ENCODE assay signal across 23 cellular contexts in genomic region chr5:61303348-61303747, GRCh38. TPM values are rescaled to one million over a fixed set of nuclear protein-coding genes. Genes with fewer than 3 reads are reported as not detected.
DNase-seq lines count a peak whose midpoint lies in the region; ATAC-seq, FAIRE-seq and TF ChIP-seq lines count a peak whose summit lies in the region.
"Had no signal": no experiment of that assay in that cellular context is flagged by ENCODE, and none has a peak within 500 bp of the region (broad histone marks: within the 10 kb centered on the region; RNA-seq: fewer than 3 reads in every experiment).

No MANE protein-coding gene starts in this region.

- POLR2A ChIA-PET in SK-N-SH (lab: Yijun Ruan, JAX): no interaction called here
- POLR2A ChIA-PET in A673 (lab: Charles Lee; ENCODE audit: low non-redundant PET): no interaction called here

- CTCF ChIA-PET in SK-N-SH (lab: Yijun Ruan, JAX): interaction anchor here (1.5 kb wide), 2 partner anchors 10 to 26 kb away, joined by 4 read pairs; no protein-coding TSS in a partner anchor
- CTCF ChIA-PET in A673 (lab: Charles Lee): no interaction called here

- H3K36me3 ChIP-seq in SK-N-SH (replicated peaks in 1 of 2; ENCODE audit: control insufficient read depth in 1 of 2, insufficient read depth in 2 of 2, low read length in 1 of 2) (no peaks in the 10 kb centered on the region), SJSA1 (no peaks in the 10 kb centered on the region), stomach (no peaks in the 10 kb centered on the region), A673 (ENCODE audit: insufficient read depth, low read length, poor library complexity, severe bottlenecking) (no peaks in the 10 kb centered on the region)
- H3K36me3 ChIP-seq: heart right ventricle, upper lobe of left lung had no signal

- H3K9ac ChIP-seq in SK-N-SH: peak overlapping the region; percentile 54; the same call in 1 of the 2 replicates

- peaks cover 30% of the 10 kb centered on the region for H3F3A ChIP-seq in SK-N-SH (replicated peaks; ENCODE audit: insufficient read depth)

- no peak for FAIRE-seq in frontal cortex (lab: Jason Lieb, UNC)

- TF ChIP-seq POLR2A in stomach (IDR thresholded peaks at IDR 0.05): no peak

- WGBS in SK-N-SH (ENCODE audit: low lambda C conversion rate): 80% methylated on average over 4 of the region's 4 CpGs
- 28 to 44% (median 37%) methylated on average over 4 of the region's 4 CpGs for WGBS in stomach, 5 donors

- intact Hi-C loops in stomach (cut with DNase I; ENCODE audit: low total_unique reads) (no loop called here), A673 (cut with micrococcal nuclease; ENCODE audit: unreplicated experiment) (no loop called here)

- H3K79me2 ChIP-seq in SK-N-SH (ENCODE audit: insufficient read depth): no peaks in the 10 kb centered on the region

- H3K4me2 ChIP-seq in SK-N-SH: 0 out of 2 replicates have a peak overlapping the region, but pooled peaks have one; percentile 2

- H3K4me3 ChIP-seq in SK-N-SH (ENCODE audit: low read depth in 2 of 2, low read length in 1 of 2) (no peak overlapping the region), SJSA1 (peak overlapping the region; percentile 35), stomach (no peak overlapping the region), A673 (ENCODE audit: low read depth, low read length, poor library complexity, severe bottlenecking) (no peak overlapping the region)
- H3K4me3 ChIP-seq: skin epidermis had no signal

- TF ChIP-seq EP300 in SK-N-SH (IDR thresholded peaks at IDR 0.05; ENCODE audit: borderline replicate concordance in 1 of 2, low read depth in 1 of 2, low read length in 1 of 2) (no peak), stomach (IDR thresholded peaks at IDR 0.05) (no peak)

- no peaks in the 10 kb centered on the region for H3K9me2 ChIP-seq in SK-N-SH

- H3K9me3 ChIP-seq in SK-N-SH (no peaks in the 10 kb centered on the region), SJSA1 (replicated peaks) (no peaks in the 10 kb centered on the region), stomach (no peaks in the 10 kb centered on the region), A673 (ENCODE audit: low read depth, low read length, poor library complexity, severe bottlenecking) (no peaks in the 10 kb centered on the region)
- H3K9me3 ChIP-seq: heart right ventricle, upper lobe of left lung had no signal

- no TSS peak for BruUV-seq in A673 (replicated peaks; lab: Mats Ljungman, UMichigan)

- DNase-seq in SK-N-SH (no peak), SJSA1 (ENCODE audit: low read depth in 1 of 2, low spot score in 2 of 2) (peak in 1 of 2 experiments; percentile 40), foreskin keratinocyte (no peak), stomach (no peak), A673 (ENCODE audit: low spot score) (no peak), frontal cortex (ENCODE audit: low spot score in 2 of 2) (no peak)
- DNase-seq: activated CD8-positive, alpha-beta memory T cell treated with anti-CD3 and anti-CD28 coated beads, Interleukin-2, amount 10 ng/mL, durations not matched to agents 7 days and 5 days; activated effector memory CD4-positive, alpha-beta T cell treated with anti-CD3 and anti-CD28 coated beads, Interleukin-2, amount 50 U/mL, for 16 hours; anterior cingulate cortex; heart right ventricle; islet precursor cell; KBM-7; NCI-H1092 treated with DMSO at 0.1 percent for 48 hours; NCI-H2171 treated with DMSO at 0.1 percent for 48 hours; NCI-H774; occipital lobe; stimulated activated naive CD4-positive, alpha-beta T cell; T-helper 17 cell; upper lobe of left lung had no signal

- H3K27ac ChIP-seq in SK-N-SH (ENCODE audit: low read depth in 2 of 2, low read length in 1 of 2) (peak overlapping the region in 1 of 2 experiments; percentile 94; a peak in 2 of 4 replicates), SJSA1 (peak overlapping the region; percentile 95), foreskin keratinocyte (peak overlapping the region; percentile 89), stomach (peak overlapping the region in 3 of 5 donors; percentile 84 to 86 (median 84)), A673 (ENCODE audit: low read depth, low read length, poor library complexity, severe bottlenecking) (no peak overlapping the region)
- H3K27ac ChIP-seq: 22Rv1, heart right ventricle, skin epidermis had no signal

- TF ChIP-seq CTCF in SK-N-SH (IDR thresholded peaks at IDR 0.05): no peak
- no peak for TF ChIP-seq CTCF in foreskin keratinocyte (conservative IDR thresholded peaks at IDR 0.05)
- no peak for TF ChIP-seq CTCF in stomach (IDR thresholded peaks at IDR 0.05)
- TF ChIP-seq CTCF in A673 (conservative IDR thresholded peaks at IDR 0.05; ENCODE audit: low read depth, low read length): no peak

- H3K27me3 ChIP-seq in SK-N-SH (ENCODE audit: insufficient read depth): no peaks in the 10 kb centered on the region
- no peaks in the 10 kb centered on the region for H3K27me3 ChIP-seq in SJSA1 (replicated peaks)
- H3K27me3 ChIP-seq in foreskin keratinocyte: no peaks in the 10 kb centered on the region
- H3K27me3 ChIP-seq in stomach: no peaks in the 10 kb centered on the region
- H3K27me3 ChIP-seq in A673 (replicated peaks; ENCODE audit: insufficient read depth, low read depth, low read length, poor library complexity): no peaks in the 10 kb centered on the region
- H3K27me3 ChIP-seq: heart right ventricle, upper lobe of left lung had no signal

- ATAC-seq in SK-N-SH treated with all-trans-retinoic acid at 6 μM for 48 hours (no peak), foreskin keratinocyte (no peak), GM19397 (IDR thresholded peaks at IDR 0.05; ENCODE audit: unreplicated experiment) (no peak)
- ATAC-seq: activated CD8-positive, alpha-beta memory T cell treated with anti-CD3 and anti-CD28 coated beads, Interleukin-2, amount 10 ng/mL, durations not matched to agents 7 days and 5 days; heart right ventricle; T-helper 17 cell had no signal

- H3K4me1 ChIP-seq in SK-N-SH (ENCODE audit: control insufficient read depth in 1 of 2, insufficient read depth in 2 of 2, low read depth in 1 of 2, low read length in 1 of 2) (peaks cover 0 to 32% of the 10 kb centered on the region in 2 experiments), SJSA1 (replicated peaks) (peaks cover 77% of the 10 kb centered on the region), foreskin keratinocyte (peaks cover 59% of the 10 kb centered on the region), stomach (peaks cover 16 to 65% (median 45%) of the 10 kb centered on the region in 4 donors), A673 (ENCODE audit: insufficient read depth, low read length, poor library complexity, severe bottlenecking) (no peaks in the 10 kb centered on the region)

- H4K20me1 ChIP-seq in SK-N-SH (ENCODE audit: insufficient read depth): no peaks in the 10 kb centered on the region

- peak overlapping the region; percentile 49 for H2AFZ ChIP-seq in SK-N-SH (ENCODE audit: low read depth)

- TF ChIP-seq RAD21 in SK-N-SH (IDR thresholded peaks at IDR 0.05; ENCODE audit: low read length): no peak

TF ChIP-seq in SK-N-SH, 30 proteins besides CTCF, POLR2A, EP300 and RAD21 (continues in another document):
- TF ChIP-seq CHD2 (IDR thresholded peaks at IDR 0.05; ENCODE audit: low read length, partially characterized antibody) (no peak), MAX (IDR thresholded peaks at IDR 0.05; ENCODE audit: low read depth) (no peak), FOXJ3 (CRISPR knock-in tag; IDR thresholded peaks at IDR 0.05) (no peak), FOXM1 (IDR thresholded peaks at IDR 0.05; ENCODE audit: low read depth) (no peak)

TF ChIP-seq in SK-N-SH treated with all-trans-retinoic acid at 6 μM for 48 hours, 23 proteins besides CTCF, POLR2A, EP300 and RAD21 (continues in another document):
- TF ChIP-seq ISL1 (CRISPR knock-in tag; IDR thresholded peaks at IDR 0.05) (no peak), CSDC2 (CRISPR knock-in tag; IDR thresholded peaks at IDR 0.05) (no peak), CREB5 (CRISPR knock-in tag; IDR thresholded peaks at IDR 0.05; ENCODE audit: low read depth) (no peak), ZC3H10 (CRISPR knock-in tag; IDR thresholded peaks at IDR 0.05) (no peak), CSRNP3 (CRISPR knock-in tag; IDR thresholded peaks at IDR 0.05) (no peak), ZFP30 (CRISPR knock-in tag; IDR thresholded peaks at IDR 0.05) (no peak)

RNA-seq across cellular contexts. Expression of gene ZSWIM6, which starts 28.7 kb away (rescaled TPM):
- polyA plus RNA-seq in SK-N-SH (2012; rRNA removed) (7.4 and 9.8 TPM in 2 replicates), foreskin keratinocyte (1.4 and 1.6 TPM in 2 replicates), stomach (1 to 10 TPM; 2.9 to 4.6 (median 4.3) TPM)
- polyA plus RNA-seq in SK-N-SH (2012; cell fraction: cytosol; rRNA removed): 5.8 and 6.4 TPM in 2 replicates
- 13.4 and 24.6 TPM in 2 replicates for polyA plus RNA-seq in SK-N-SH (2012; cell fraction: nucleus; rRNA removed)
- total RNA-seq in SJSA1 (2014; rRNA removed; shearing (Covaris generic)): 5.7 and 13.1 TPM in 2 replicates
- total RNA-seq in foreskin keratinocyte (6.4 and 6.8 TPM in 2 replicates), stomach (10 to 100 TPM; 14.5 to 39.3 (median 24.8) TPM), A673 (2021) (43.9 and 47.3 TPM in 2 replicates), frontal cortex (48.5 TPM)
